2 cellular contexts compared by ENCODE assay signal in the genomic region with DNA sequence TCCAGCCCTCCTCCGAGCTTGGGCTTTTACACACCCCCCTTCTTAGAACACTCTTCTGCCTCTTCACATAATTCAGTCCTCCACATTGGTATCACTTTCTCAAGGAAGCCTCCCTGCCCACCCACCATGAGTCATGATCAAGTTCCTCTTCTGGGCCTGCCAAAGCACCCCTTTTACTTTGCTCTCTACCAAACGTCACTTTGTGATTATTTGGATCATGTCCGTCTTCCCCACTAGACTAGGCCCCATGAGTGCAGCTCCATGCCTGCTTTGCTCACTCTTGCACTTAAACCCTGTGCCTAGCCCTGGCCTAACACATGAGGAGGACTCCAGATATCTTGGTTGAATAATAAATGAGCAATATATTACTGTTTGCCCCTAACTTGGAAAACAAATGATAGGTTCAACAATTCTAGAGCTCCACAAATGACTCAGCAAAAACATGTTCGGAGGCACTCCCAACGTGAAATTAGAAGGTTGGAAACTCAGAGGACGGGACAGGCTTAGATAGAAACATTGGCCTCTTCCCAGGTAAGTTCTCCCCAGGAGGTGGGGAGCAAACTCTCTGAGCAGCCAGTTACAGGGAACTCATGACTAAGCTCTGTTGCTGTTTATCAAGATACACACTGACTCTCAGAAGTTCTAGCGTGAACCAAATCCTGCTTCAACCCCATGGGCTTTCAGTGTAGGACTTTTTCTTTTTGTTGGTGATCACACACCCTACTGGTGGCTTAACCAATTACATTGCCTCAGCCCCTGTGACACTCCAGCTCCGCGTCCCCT.
TF ChIP-seq lines count a peak whose summit lies in the region.

No MANE protein-coding gene starts in this region.

TF ChIP-seq in IMR-90, 13 proteins besides CTCF, POLR2A, EP300 and RAD21:
- peak; percentile 65 for TF ChIP-seq MAFK (IDR thresholded peaks at IDR 0.05; ENCODE audit: low read depth, low read length)
- TF ChIP-seq MAZ (IDR thresholded peaks at IDR 0.05; ENCODE audit: borderline replicate concordance, low read depth, low read length), result no peak
- peak; percentile 64 for TF ChIP-seq SMC3 (IDR thresholded peaks at IDR 0.05; ENCODE audit: low read depth, low read length)
- TF ChIP-seq NFE2L2 (IDR thresholded peaks at IDR 0.05; ENCODE audit: low read depth, low read length), result peak; percentile 95
- no peak for TF ChIP-seq CHD1 (IDR thresholded peaks at IDR 0.05; ENCODE audit: low read depth, low read length)

TF ChIP-seq in SK-N-SH, 30 proteins besides CTCF, POLR2A, EP300 and RAD21:
- TF ChIP-seq TAF1 (IDR thresholded peaks at IDR 0.05; ENCODE audit: borderline replicate concordance, low read depth, low read length) (no peak), RCOR1 (IDR thresholded peaks at IDR 0.05; ENCODE audit: low read length) (no peak), NRF1 (IDR thresholded peaks at IDR 0.05; ENCODE audit: low read depth, low read length) (no peak), SMC3 (IDR thresholded peaks at IDR 0.05; ENCODE audit: low read depth, low read length) (0 out of 2 replicates have a peak, but pooled peaks have one; percentile 9)
- TF ChIP-seq, protein P1, sequence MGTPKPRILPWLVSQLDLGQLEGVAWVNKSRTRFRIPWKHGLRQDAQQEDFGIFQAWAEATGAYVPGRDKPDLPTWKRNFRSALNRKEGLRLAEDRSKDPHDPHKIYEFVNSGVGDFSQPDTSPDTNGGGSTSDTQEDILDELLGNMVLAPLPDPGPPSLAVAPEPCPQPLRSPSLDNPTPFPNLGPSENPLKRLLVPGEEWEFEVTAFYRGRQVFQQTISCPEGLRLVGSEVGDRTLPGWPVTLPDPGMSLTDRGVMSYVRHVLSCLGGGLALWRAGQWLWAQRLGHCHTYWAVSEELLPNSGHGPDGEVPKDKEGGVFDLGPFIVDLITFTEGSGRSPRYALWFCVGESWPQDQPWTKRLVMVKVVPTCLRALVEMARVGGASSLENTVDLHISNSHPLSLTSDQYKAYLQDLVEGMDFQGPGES (IDR thresholded peaks at IDR 0.05; ENCODE audit: low read depth, low read length), result no peak
TF ChIP-seq in SK-N-SH: peak in this region for 1.
